ENCODE assay signal across 1 cellular context in the genomic region with DNA sequence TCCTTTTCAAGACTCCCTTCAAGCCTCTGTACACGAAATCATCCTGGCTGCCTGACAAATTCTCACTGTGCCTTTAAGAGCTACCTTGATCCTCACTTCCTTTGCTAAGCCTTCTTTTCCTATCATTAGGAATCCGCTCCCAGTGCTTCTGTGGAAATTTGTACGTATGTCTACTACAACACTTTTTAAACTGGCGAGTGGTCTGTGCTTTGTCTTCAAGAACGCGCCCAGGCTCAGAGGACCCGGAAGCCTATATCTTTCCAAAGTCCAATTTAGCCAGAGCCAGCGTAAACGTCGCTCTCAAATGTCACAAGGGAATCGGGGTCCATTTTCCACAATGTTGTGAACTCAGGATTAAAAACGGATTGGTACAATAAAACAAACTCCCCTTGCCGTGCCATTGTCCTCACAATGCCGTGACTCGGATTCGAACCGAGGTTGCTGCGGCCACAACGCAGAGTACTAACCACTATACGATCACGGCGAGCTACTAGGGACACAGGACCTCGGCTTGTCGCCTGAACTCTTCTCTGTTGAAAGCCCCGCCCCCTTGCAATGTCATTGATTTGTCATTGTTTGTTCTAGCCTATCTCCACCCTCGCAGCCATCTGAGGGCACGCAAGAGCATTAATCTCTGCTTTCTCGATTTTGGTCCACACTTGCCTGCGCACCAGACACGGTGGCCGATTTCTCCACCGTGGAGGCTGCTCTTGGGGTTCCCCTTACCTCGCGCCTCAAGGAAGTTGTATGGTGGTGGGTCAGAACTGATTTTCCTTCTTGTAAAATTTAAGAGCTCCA.
TF ChIP-seq lines count a peak whose summit lies in the region.

No MANE protein-coding gene starts in this region.

TF ChIP-seq in liver, 16 proteins besides CTCF, POLR2A, EP300 and RAD21 (continued from another document):
- TF ChIP-seq, protein P1, sequence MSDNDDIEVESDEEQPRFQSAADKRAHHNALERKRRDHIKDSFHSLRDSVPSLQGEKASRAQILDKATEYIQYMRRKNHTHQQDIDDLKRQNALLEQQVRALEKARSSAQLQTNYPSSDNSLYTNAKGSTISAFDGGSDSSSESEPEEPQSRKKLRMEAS (IDR thresholded peaks at IDR 0.05), result peak; percentile 51
